In the genomic region with DNA sequence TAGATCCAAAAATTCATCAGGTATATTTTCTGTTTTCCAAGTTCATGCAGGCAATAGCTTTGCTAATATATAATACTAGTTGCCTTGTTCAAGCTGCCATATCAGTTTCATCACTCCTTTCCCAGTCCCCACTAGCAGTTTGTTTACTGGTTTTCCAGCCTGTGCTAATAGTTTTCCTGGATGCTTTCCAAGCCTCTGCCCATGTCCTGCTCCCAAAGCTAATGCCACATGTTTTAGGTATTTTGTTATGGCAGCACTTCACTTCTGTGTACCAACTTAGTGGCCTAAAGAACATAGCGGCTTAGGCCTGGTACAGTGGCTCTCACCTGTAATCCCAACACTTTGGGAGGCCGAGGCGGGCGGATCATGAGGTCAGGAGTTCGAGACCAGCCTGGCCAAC, we compare ENCODE assay signal across 20 cellular contexts.
"Had no signal": no experiment of that assay in that cellular context is flagged by ENCODE, and none has a peak within 500 bp of the region (broad histone marks: within the 10 kb centered on the region; RNA-seq: fewer than 3 reads in every experiment).

No MANE protein-coding gene starts in this region.

- H3K9me3 ChIP-seq: body of pancreas, lower lobe of right lung, tibial artery had no signal

- DNase-seq: activated B cell treated with CpG ODN at 0.5 μM for 24 hours; activated CD4-positive, alpha-beta memory T cell treated with anti-CD3 and anti-CD28 coated beads, Interleukin-2, amount 10 ng/mL, durations not matched to agents 7 days and 5 days; activated CD4-positive, alpha-beta T cell treated with anti-CD3 and anti-CD28 coated beads for 4 hours; activated CD8-positive, alpha-beta memory T cell treated with anti-CD3 and anti-CD28 coated beads, Interleukin-2, amount 10 ng/mL, durations not matched to agents 7 days and 5 days; activated naive CD4-positive, alpha-beta T cell; activated naive CD8-positive, alpha-beta T cell treated with anti-CD3 and anti-CD28 coated beads for 36 hours; amygdala; body of pancreas; caudate nucleus; immature natural killer cell; lower lobe of right lung; stimulated activated CD4-positive, alpha-beta T cell treated with anti-CD3 and anti-CD28 coated beads, Interleukin-1b, Interleukin-23, amount 100 ng/mL, for 48 hours; stimulated activated CD8-positive, alpha-beta memory T cell treated with anti-CD3 and anti-CD28 coated beads, Interleukin-4, amount 100 ng/mL, for 48 hours; stimulated activated naive CD4-positive, alpha-beta T cell treated with Interleukin-2 at 50 U/mL for 16 hours; substantia nigra; T-cell; tibial artery had no signal

- H3K27me3 ChIP-seq: body of pancreas, tibial artery had no signal

- H3K4me3 ChIP-seq: body of pancreas, lower lobe of right lung, tibial artery had no signal

- ATAC-seq: activated CD8-positive, alpha-beta memory T cell treated with anti-CD3 and anti-CD28 coated beads, Interleukin-2, amount 10 ng/mL, durations not matched to agents 7 days and 5 days; activated T-helper 17 cell treated with anti-CD3 and anti-CD28 coated beads, Interleukin-2, amount 50 U/mL, for 72 hours; body of pancreas; lower lobe of right lung; natural killer cell treated with Interleukin-12 subunit alpha and Interleukin-12 subunit beta and Interleukin-15 and Interleukin-18, amount 100 ng/mL, for 72 hours; T-cell had no signal

- H3K27ac ChIP-seq: body of pancreas, lower lobe of right lung, parathyroid adenoma, tibial artery had no signal

- H3K4me1 ChIP-seq: body of pancreas, lower lobe of right lung, parathyroid adenoma had no signal
